In genomic region chr2:40115348-40115747, GRCh38 we compare ENCODE assay signal across 14 cellular contexts.
DNase-seq lines count a peak whose midpoint lies in the region; ATAC-seq and TF ChIP-seq lines count a peak whose summit lies in the region.
"Had no signal": no experiment of that assay in that cellular context is flagged by ENCODE, and none has a peak within 500 bp of the region (broad histone marks: within the 10 kb centered on the region; RNA-seq: fewer than 3 reads in every experiment).

No MANE protein-coding gene starts in this region.

- no TSS peak for BruUV-seq in IMR-90 (replicated peaks; lab: Mats Ljungman, UMichigan)

- H3K4me3 ChIP-seq in cardiac muscle cell (no peak overlapping the region), right atrium auricular region (no peak overlapping the region), IMR-90 (ENCODE audit: insufficient read depth, low read depth, low read length) (no peak overlapping the region), smooth muscle cell (no peak overlapping the region)
- H3K4me3 ChIP-seq: BLaER1 treated with 17β-estradiol and CSF1 and Interleukin-3, amounts not matched to agents 10 nM and 100 nM; GM23248; HAP-1 had no signal

- H3K14ac ChIP-seq in IMR-90 (replicated peaks; ENCODE audit: low read depth, low read length), result no peak overlapping the region

- H2BK15ac ChIP-seq in IMR-90 (ENCODE audit: low read depth, low read length), result peak overlapping the region; percentile 50; the same call in 2 of the 3 replicates

- dilution Hi-C loops in IMR-90 (cut with HindIII; ENCODE audit: low sequenced_read_pairs, unreplicated experiment), result no loop called here

- TF ChIP-seq RAD21 in IMR-90 (IDR thresholded peaks at IDR 0.05; ENCODE audit: low read length), result no peak

- H3K4me1 ChIP-seq in cardiac muscle cell (ENCODE audit: low read depth) (peaks cover 3% of the 10 kb centered on the region), right atrium auricular region (no peaks in the 10 kb centered on the region), IMR-90 (ENCODE audit: control insufficient read depth, insufficient read depth, low read length) (no peaks in the 10 kb centered on the region; the same call in 1 of the 2 replicates), smooth muscle cell (ENCODE audit: low read depth) (no peaks in the 10 kb centered on the region)

- peak overlapping the region; percentile 25 to 42; a peak in 2 of 4 replicates for H4K8ac ChIP-seq in IMR-90 (ENCODE audit: low read depth in 2 of 2, low read length in 2 of 2)

- H3K27me3 ChIP-seq in cardiac muscle cell (no peaks in the 10 kb centered on the region), right atrium auricular region (no peaks in the 10 kb centered on the region), IMR-90 (ENCODE audit: control insufficient read depth, insufficient read depth, low read length) (no peaks in the 10 kb centered on the region), smooth muscle cell (ENCODE audit: low read depth) (no peaks in the 10 kb centered on the region)
- H3K27me3 ChIP-seq: BLaER1 treated with 17β-estradiol and CSF1 and Interleukin-3, amounts not matched to agents 10 nM and 100 nM had no signal

- TF ChIP-seq CTCF in cardiac muscle cell (IDR thresholded peaks at IDR 0.05; ENCODE audit: low read depth, low read length) (no peak), right atrium auricular region (IDR thresholded peaks at IDR 0.05) (no peak), IMR-90 (conservative IDR thresholded peaks at IDR 0.05; ENCODE audit: low read depth, low read length) (no peak), smooth muscle cell (IDR thresholded peaks at IDR 0.05; ENCODE audit: borderline replicate concordance, insufficient read depth, poor library complexity, severe bottlenecking) (no peak)

- CTCF ChIA-PET in IMR-90 (lab: Yijun Ruan, JAX), result no interaction called here

- WGBS in IMR-90 (ENCODE audit: extremely low coverage in 2 of 2, insufficient read length in 1 of 2), 2 experiments, result 100% methylated on average over 4 of the region's 12 CpGs; no CpG with 5 or more reads in 1 of the 2 experiments
- WGBS in smooth muscle cell (ENCODE audit: low lambda C conversion rate), result 98% methylated on average over 12 of the region's 12 CpGs

- H3K18ac ChIP-seq in IMR-90 (ENCODE audit: low read depth, low read length), result peak overlapping the region; percentile 34; the same call in 1 of the 2 replicates

- H3K56ac ChIP-seq in IMR-90 (ENCODE audit: extremely low read depth, insufficient read depth, low read length), result no peak overlapping the region

- H3K4ac ChIP-seq in IMR-90 (ENCODE audit: low read depth, low read length), result peak overlapping the region; percentile 7

- no peaks in the 10 kb centered on the region for H3F3A ChIP-seq in smooth muscle cell (ENCODE audit: low read depth)

- H2AK5ac ChIP-seq in IMR-90 (ENCODE audit: low read depth, low read length), result peak overlapping the region; percentile 86

- H2AFZ ChIP-seq in IMR-90 (replicated peaks; ENCODE audit: low read length, poor library complexity) (no peak overlapping the region), smooth muscle cell (ENCODE audit: low read depth) (no peak overlapping the region)
- H2AFZ ChIP-seq: GM23248 had no signal

- peak overlapping the region; percentile 64; the same call in 1 of the 2 replicates for H4K5ac ChIP-seq in IMR-90 (ENCODE audit: low read depth, low read length)

- in situ Hi-C loops in IMR-90 (cut with MboI; ENCODE audit: low sequenced_read_pairs), result no loop called here

- POLR2A ChIA-PET in IMR-90 (lab: Charles Lee; ENCODE audit: unreplicated experiment), result no interaction called here

- peaks cover 8% of the 10 kb centered on the region for H3K9me1 ChIP-seq in IMR-90 (ENCODE audit: insufficient read depth, low read length)

- no peak overlapping the region for H3K23ac ChIP-seq in IMR-90 (ENCODE audit: low read depth, low read length)

- H4K20me1 ChIP-seq in IMR-90 (ENCODE audit: insufficient read depth, low read length) (no peaks in the 10 kb centered on the region), smooth muscle cell (ENCODE audit: low read depth) (no peaks in the 10 kb centered on the region)
- H4K20me1 ChIP-seq: BLaER1 treated with 17β-estradiol and CSF1 and Interleukin-3, amounts not matched to agents 10 nM and 100 nM had no signal

- H4K91ac ChIP-seq in IMR-90 (ENCODE audit: insufficient read depth, low read depth, low read length), result no peak overlapping the region; the same call in 1 of the 2 replicates

- peak overlapping the region; percentile 42 for H3K27ac ChIP-seq in cardiac muscle cell
- H3K27ac ChIP-seq in right atrium auricular region, result no peak overlapping the region
- no peak overlapping the region for H3K27ac ChIP-seq in IMR-90 (ENCODE audit: insufficient read depth, low read length)
- H3K27ac ChIP-seq in smooth muscle cell (ENCODE audit: low read depth), result peak overlapping the region; percentile 33
- H3K27ac ChIP-seq: BLaER1 treated with 17β-estradiol and CSF1 and Interleukin-3, amounts not matched to agents 10 nM and 100 nM; GM23248; HL-60 had no signal

- TF ChIP-seq POLR2A in IMR-90 (IDR thresholded peaks at IDR 0.05; ENCODE audit: low read depth, low read length), result no peak

- H3K79me2 ChIP-seq in smooth muscle cell (ENCODE audit: low read depth), result no peaks in the 10 kb centered on the region

- H2BK20ac ChIP-seq in IMR-90 (ENCODE audit: low read depth, low read length), result peak overlapping the region; percentile 81; the same call in 1 of the 2 replicates

- intact Hi-C loops in IMR-90 (cut with micrococcal nuclease), result no loop called here

- peak overlapping the region; percentile 29 for H2BK5ac ChIP-seq in IMR-90 (ENCODE audit: low read depth, low read length, poor library complexity, severe bottlenecking)

- H3K9ac ChIP-seq in IMR-90 (ENCODE audit: low read depth, low read length) (no peak overlapping the region), smooth muscle cell (ENCODE audit: low read depth) (no peak overlapping the region)
- H3K9ac ChIP-seq: BLaER1 treated with 17β-estradiol and CSF1 and Interleukin-3, amounts not matched to agents 10 nM and 100 nM; GM23248 had no signal

- peaks cover 3 to 7% of the 10 kb centered on the region in 2 experiments; a peak in 2 of 4 replicates for H3K79me1 ChIP-seq in IMR-90 (ENCODE audit: low read depth in 1 of 2, low read length in 2 of 2)

- H3K4me2 ChIP-seq in IMR-90 (ENCODE audit: low read depth, low read length) (no peak overlapping the region), smooth muscle cell (no peak overlapping the region)
- H3K4me2 ChIP-seq: BLaER1 treated with 17β-estradiol and CSF1 and Interleukin-3, amounts not matched to agents 10 nM and 100 nM had no signal

- H2BK120ac ChIP-seq in IMR-90 (ENCODE audit: low read depth, low read length), result peak overlapping the region; percentile 71

- no peaks in the 10 kb centered on the region for H3K9me3 ChIP-seq in cardiac muscle cell (ENCODE audit: low read depth)
- H3K9me3 ChIP-seq in right atrium auricular region, result no peaks in the 10 kb centered on the region
- H3K9me3 ChIP-seq in IMR-90 (ENCODE audit: control insufficient read depth, insufficient read depth, low read length), result no peaks in the 10 kb centered on the region
- no peaks in the 10 kb centered on the region for H3K9me3 ChIP-seq in smooth muscle cell (replicated peaks; ENCODE audit: low read depth)
- H3K9me3 ChIP-seq: BLaER1 treated with 17β-estradiol and CSF1 and Interleukin-3, amounts not matched to agents 10 nM and 100 nM; HAP-1 had no signal

- no peak overlapping the region for H2AK9ac ChIP-seq in IMR-90 (replicated peaks; ENCODE audit: low read depth, low read length, poor library complexity)

- H3K36me3 ChIP-seq in cardiac muscle cell (peaks cover 35% of the 10 kb centered on the region), right atrium auricular region (peaks cover 9% of the 10 kb centered on the region), IMR-90 (ENCODE audit: control insufficient read depth, insufficient read depth, low read length) (peaks cover 12% of the 10 kb centered on the region), smooth muscle cell (ENCODE audit: low read depth) (no peaks in the 10 kb centered on the region)
- H3K36me3 ChIP-seq: HAP-1 had no signal

- no peak for DNase-seq in cardiac muscle cell (ENCODE audit: low read depth in 1 of 2, low spot score in 1 of 2)
- no peak for DNase-seq in right atrium auricular region (ENCODE audit: low spot score)
- no peak for DNase-seq in IMR-90
- DNase-seq in smooth muscle cell (lab: John Stamatoyannopoulos, UW; ENCODE audit: unreplicated experiment), result no peak
- DNase-seq in SIG-M5 (lab: John Stamatoyannopoulos, UW), result no peak
- DNase-seq: Calu3; CD8-positive, alpha-beta T cell; DMS79 treated with DMSO at 0.1 percent for 48 hours; GF-D8; GM23248 had no signal

- ATAC-seq in IMR-90 (ENCODE audit: low read depth), result no peak
- no peak for ATAC-seq in GM18868 (IDR thresholded peaks at IDR 0.05; ENCODE audit: unreplicated experiment)
- ATAC-seq: CD8-positive, alpha-beta T cell had no signal

TF ChIP-seq in IMR-90, 13 proteins besides CTCF, POLR2A, EP300 and RAD21:
- no peak for TF ChIP-seq USF2 (IDR thresholded peaks at IDR 0.05; ENCODE audit: low read depth, low read length)
- no peak for TF ChIP-seq ELK1 (IDR thresholded peaks at IDR 0.05; ENCODE audit: borderline replicate concordance, low read depth, low read length)
- no peak for TF ChIP-seq MAFK (IDR thresholded peaks at IDR 0.05; ENCODE audit: low read depth, low read length)
- TF ChIP-seq FOS (IDR thresholded peaks at IDR 0.05; ENCODE audit: low read depth, low read length), result no peak
- TF ChIP-seq CHD1 (IDR thresholded peaks at IDR 0.05; ENCODE audit: low read depth, low read length), result no peak
- no peak for TF ChIP-seq RCOR1 (IDR thresholded peaks at IDR 0.05; ENCODE audit: insufficient replicate concordance, low read length)
- TF ChIP-seq CEBPB (IDR thresholded peaks at IDR 0.05; ENCODE audit: low read depth, low read length), result no peak
- TF ChIP-seq MXI1 (IDR thresholded peaks at IDR 0.05; ENCODE audit: borderline replicate concordance, low read depth, low read length), result no peak

Comparison
In these comparisons a context has a peak if more than half of its experiments do, and no peak if none do; other contexts are left out.
1. H3K27ac ChIP-seq: peak in cardiac muscle cell (single experiment) and smooth muscle cell (single experiment); none in right atrium auricular region (0 of 2) and IMR-90 (single experiment).